In the genomic region with DNA sequence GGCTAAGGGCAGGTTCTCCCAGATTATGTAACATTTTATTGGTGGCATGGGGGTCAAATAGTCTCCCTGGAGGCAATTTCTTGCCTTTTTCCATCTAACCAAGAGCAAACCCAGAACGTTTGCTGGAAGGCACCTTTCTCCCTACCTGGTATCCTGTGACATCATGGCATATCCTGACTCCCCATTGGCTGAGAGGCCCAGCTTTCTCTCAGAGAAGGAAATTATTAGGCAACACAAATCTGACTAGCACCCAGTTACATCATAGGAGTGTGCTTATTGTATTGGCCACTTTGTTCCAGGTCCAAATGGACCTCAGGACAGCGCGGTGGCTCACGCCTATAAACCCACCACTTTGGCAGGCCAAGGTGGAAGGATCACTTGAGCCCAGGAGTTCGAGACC, we compare ENCODE assay signal across 15 cellular contexts.
DNase-seq lines count a peak whose midpoint lies in the region; ATAC-seq, FAIRE-seq and TF ChIP-seq lines count a peak whose summit lies in the region.
"Had no signal": no experiment of that assay in that cellular context is flagged by ENCODE, and none has a peak within 500 bp of the region (broad histone marks: within the 10 kb centered on the region; RNA-seq: fewer than 3 reads in every experiment).

No MANE protein-coding gene starts in this region.

- CTCF ChIA-PET in GM10248 (lab: Yijun Ruan, JAX) = interaction anchor here (1.2 to 2.2 kb wide), 2 partner anchors 14 to 16 kb away, joined by 3 to 7 read pairs; a partner anchor contains a TSS

- peak; percentile 20 for FAIRE-seq in HTR-8/SVneo (lab: Jason Lieb, UNC)
- FAIRE-seq: astrocyte had no signal

- peak; percentile 8 for DNase-seq in DMS114 treated with DMSO at 0.1 percent for 48 hours (lab: John Stamatoyannopoulos, UW; ENCODE audit: unreplicated experiment)
- no peak for DNase-seq in HTR-8/SVneo (ENCODE audit: insufficient read length, low spot score)
- peak; percentile 66 for DNase-seq in amniotic epithelial cell (ENCODE audit: low read depth)
- DNase-seq in medulla oblongata (ENCODE audit: extremely low spot score) = peak; percentile 39
- no peak for DNase-seq in GM10248 (ENCODE audit: extremely low spot score)
- no peak for DNase-seq in activated gamma-delta T cell (lab: John Stamatoyannopoulos, UW)
- no peak for DNase-seq in HuH-7 (ENCODE audit: low spot score)
- DNase-seq: activated T-cell treated with anti-CD3 and anti-CD28 coated beads for 4 hours; CD4-positive, CD25-positive, alpha-beta regulatory T cell; psoas muscle; stimulated activated naive CD4-positive, alpha-beta T cell treated with Interleukin-2 at 50 U/mL for 16 hours had no signal

- no peak for TF ChIP-seq CTCF in GM10248 (IDR thresholded peaks at IDR 0.05; ENCODE audit: control extremely low read depth, extremely low read depth, low read depth, missing control alignments)

- POLR2A ChIA-PET in GM10248 (lab: Yijun Ruan, JAX) = no interaction called here

- ATAC-seq in HG02973 (IDR thresholded peaks at IDR 0.05; ENCODE audit: unreplicated experiment) = no peak
- ATAC-seq: Right ventricle myocardium inferior, WTC11 had no signal

Comparison
In these comparisons a context has a peak if more than half of its experiments do, and no peak if none do; other contexts are left out.
1. DNase-seq: peak in DMS114 treated with DMSO at 0.1 percent for 48 hours (single experiment), amniotic epithelial cell (single experiment) and medulla oblongata (single experiment); none in HTR-8/SVneo (single experiment), GM10248 (single experiment), activated gamma-delta T cell (single experiment) and HuH-7 (single experiment).